Comparison of ENCODE assay signal across 8 cellular contexts in genomic region chr12:949337-950099, GRCh38. TPM values are rescaled to one million over a fixed set of nuclear protein-coding genes. Genes with fewer than 3 reads are reported as not detected.
DNase-seq lines count a peak whose midpoint lies in the region; ATAC-seq lines count a peak whose summit lies in the region.

Gene RAD52, minus strand, starts transcription at chr12:949694. Its CDS starts 16,636 bp downstream, at chr12:933058.

- H3K27me3 Mint-ChIP-seq in effector memory CD8-positive, alpha-beta T cell = no peaks in the 10 kb centered on the region
- H3K27me3 Mint-ChIP-seq in memory B cell = no peaks in the 10 kb centered on the region

- peak; percentile 99 for DNase-seq in COLO668 (lab: John Stamatoyannopoulos, UW; ENCODE audit: unreplicated experiment)
- peak; percentile 98 for DNase-seq in HT-29 (ENCODE audit: low spot score)
- peak; percentile 99 for DNase-seq in NOMO-1 (lab: John Stamatoyannopoulos, UW; ENCODE audit: unreplicated experiment in 2 of 2)
- DNase-seq in activated CD8-positive, alpha-beta memory T cell treated with anti-CD3 and anti-CD28 coated beads for 4 hours (ENCODE audit: low read depth in 2 of 2) = peak; percentile 93 to 94
- DNase-seq in effector memory CD8-positive, alpha-beta T cell = peak; percentile 94 to 96 (median 95)
- peak; percentile 98 for DNase-seq in memory B cell (ENCODE audit: low spot score in 2 of 2)
- peak; percentile 95 for DNase-seq in stimulated activated CD8-positive, alpha-beta memory T cell treated with anti-CD3 and anti-CD28 coated beads, Interleukin-12 subunit alpha, Interleukin-12 subunit beta, amount 100 ng/mL, for 4 hours (ENCODE audit: low read depth)

- H3K27ac Mint-ChIP-seq in effector memory CD8-positive, alpha-beta T cell = peak within 1 kb of the TSS; percentile 79 to 89
- H3K27ac Mint-ChIP-seq in memory B cell = peak within 1 kb of the TSS; percentile 91

- peaks cover 27% of the 10 kb centered on the region for H3K36me3 Mint-ChIP-seq in effector memory CD8-positive, alpha-beta T cell (ENCODE audit: insufficient read depth)
- H3K36me3 Mint-ChIP-seq in memory B cell = no peaks in the 10 kb centered on the region

- H3K9me3 Mint-ChIP-seq in effector memory CD8-positive, alpha-beta T cell = no peaks in the 10 kb centered on the region
- no peaks in the 10 kb centered on the region for H3K9me3 Mint-ChIP-seq in memory B cell

- H3K4me3 Mint-ChIP-seq in effector memory CD8-positive, alpha-beta T cell = peak within 1 kb of the TSS; percentile 94 to 96
- peak within 1 kb of the TSS; percentile 96 for H3K4me3 Mint-ChIP-seq in memory B cell

- peaks cover 19 to 23% of the 10 kb centered on the region in 2 donors for H3K4me1 Mint-ChIP-seq in effector memory CD8-positive, alpha-beta T cell (ENCODE audit: low read depth in 2 of 2)
- H3K4me1 Mint-ChIP-seq in memory B cell = peaks cover 19% of the 10 kb centered on the region

- ATAC-seq in GM19468 (IDR thresholded peaks at IDR 0.05; ENCODE audit: extremely low read depth, unreplicated experiment) = peak; percentile 57
- ATAC-seq in effector memory CD8-positive, alpha-beta T cell (replicated peaks) = peak; percentile 85
- ATAC-seq in memory B cell (ENCODE audit: low read depth) = peak; percentile 80

RNA-seq across cellular contexts. Expression of gene RAD52, which starts in this region (rescaled TPM):
- total RNA-seq in HT-29 (2014; rRNA removed; shearing (Covaris generic)) = 1.9 and 9.1 TPM in 2 replicates

Comparison
In these comparisons a context has a peak if more than half of its experiments do, and no peak if none do; other contexts are left out.
1. Peak in every context shown above with its lines: DNase-seq and ATAC-seq.